ENCODE assay signal across 9 cellular contexts in the genomic region with DNA sequence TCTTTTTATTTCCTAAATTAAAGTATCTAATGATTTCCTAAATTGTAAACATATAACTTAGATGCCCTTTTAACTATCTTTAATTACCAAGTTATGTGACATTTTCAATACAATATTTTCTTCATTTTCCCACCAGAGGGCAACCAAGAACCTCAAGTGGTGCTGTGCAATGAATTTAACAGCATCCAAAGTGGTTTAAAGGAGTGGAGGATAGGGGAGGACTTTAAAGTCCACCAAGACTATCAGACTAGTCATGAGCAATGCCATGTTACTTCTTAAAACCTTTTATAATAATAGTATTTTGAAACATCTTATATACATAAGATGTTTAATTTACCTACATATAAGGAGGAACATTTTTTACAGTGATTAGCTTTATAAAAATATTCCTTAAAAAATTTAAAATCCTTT.
DNase-seq lines count a peak whose midpoint lies in the region; ATAC-seq, FAIRE-seq and TF ChIP-seq lines count a peak whose summit lies in the region.
"Had no signal": no experiment of that assay in that cellular context is flagged by ENCODE, and none has a peak within 500 bp of the region (broad histone marks: within the 10 kb centered on the region; RNA-seq: fewer than 3 reads in every experiment).

No MANE protein-coding gene starts in this region.

- CTCF ChIA-PET in A549 (lab: Yijun Ruan, JAX), result interaction anchor here (0.6 to 2.0 kb wide), 12 partner anchors 10 to 291 kb away, joined by 3 to 12 read pairs (median 4); no protein-coding TSS in a partner anchor

- H3K36me3 ChIP-seq in adrenal gland (replicated peaks in 1 of 2) (no peaks in the 10 kb centered on the region), stomach (no peaks in the 10 kb centered on the region)

- TF ChIP-seq CTCF in A549 (IDR thresholded peaks at IDR 0.05) (peak; percentile 60), adrenal gland (IDR thresholded peaks at IDR 0.05) (peak; percentile 28 to 66 (median 56)), stomach (IDR thresholded peaks at IDR 0.05) (peak in 4 of 7 experiments; percentile 31 to 44 (median 33))

- intact Hi-C loops in adrenal gland (cut with DNase I), result no loop called here
- intact Hi-C loops in stomach (cut with DNase I; ENCODE audit: low total_unique reads), result no loop called here

- no peaks in the 10 kb centered on the region for H3K9me3 ChIP-seq in A549
- no peaks in the 10 kb centered on the region for H3K9me3 ChIP-seq in adrenal gland (replicated peaks in 1 of 3)
- H3K9me3 ChIP-seq in stomach, result no peaks in the 10 kb centered on the region

- DNase-seq in A549 (ENCODE audit: low read depth in 1 of 2, low spot score in 1 of 2) (peak; percentile 39 to 50), GM04504 (ENCODE audit: low read depth) (peak; percentile 9), NCI-H187 treated with DMSO at 0.1 percent for 48 hours (lab: John Stamatoyannopoulos, UW) (peak; percentile 9), adrenal gland (no peak), hepatic stellate cell (ENCODE audit: low spot score) (peak; percentile 42), stomach (no peak)

- TF ChIP-seq EP300 in A549 (IDR thresholded peaks at IDR 0.05), result no peak
- no peak for TF ChIP-seq EP300 in stomach (IDR thresholded peaks at IDR 0.05)

- H3K27ac ChIP-seq in A549, result no peak overlapping the region
- H3K27ac ChIP-seq in adrenal gland, result no peak overlapping the region
- H3K27ac ChIP-seq in stomach, result no peak overlapping the region
- H3K27ac ChIP-seq: epithelial cell of prostate had no signal

- H3K4me3 ChIP-seq in A549, result no peak overlapping the region
- no peak overlapping the region for H3K4me3 ChIP-seq in adrenal gland
- no peak overlapping the region for H3K4me3 ChIP-seq in stomach

- H3K27me3 ChIP-seq in adrenal gland, result no peaks in the 10 kb centered on the region
- H3K27me3 ChIP-seq in stomach, result no peaks in the 10 kb centered on the region

- ATAC-seq in A549 (peak; percentile 50 to 75; a peak in 4 of 6 replicates), GM21619 (IDR thresholded peaks at IDR 0.05; ENCODE audit: unreplicated experiment) (no peak), HG02610 (IDR thresholded peaks at IDR 0.05; ENCODE audit: unreplicated experiment) (no peak)

- H3K4me2 ChIP-seq in A549, result no peak overlapping the region

- no peak for TF ChIP-seq POLR2A in A549 (IDR thresholded peaks at IDR 0.05; ENCODE audit: low read length)
- TF ChIP-seq POLR2A in adrenal gland (IDR thresholded peaks at IDR 0.05), result no peak
- no peak for TF ChIP-seq POLR2A in stomach (IDR thresholded peaks at IDR 0.05)

- peaks cover 49% of the 10 kb centered on the region for H3K4me1 ChIP-seq in A549
- peaks cover 0 to 23% of the 10 kb centered on the region in 2 donors for H3K4me1 ChIP-seq in adrenal gland (replicated peaks in 1 of 2)
- peaks cover 26 to 63% (median 45%) of the 10 kb centered on the region in 4 donors for H3K4me1 ChIP-seq in stomach

- POLR2A ChIA-PET in A549 (lab: Yijun Ruan, JAX), result no interaction called here

- peak; percentile 60 to 70 for TF ChIP-seq RAD21 in A549 (conservative IDR thresholded peaks at IDR 0.05 in 1 of 2, IDR thresholded peaks at IDR 0.05 in 1 of 2)

- FAIRE-seq in A549 (lab: Jason Lieb, UNC), result no peak

TF ChIP-seq in A549, 52 proteins besides CTCF, POLR2A, EP300 and RAD21:
- TF ChIP-seq SMC3 (IDR thresholded peaks at IDR 0.05) (peak; percentile 63), CHD4 (IDR thresholded peaks at IDR 0.05; ENCODE audit: borderline replicate concordance) (no peak)

Comparison
In these comparisons a context has a peak if more than half of its experiments do, and no peak if none do; other contexts are left out.
1. ATAC-seq: peak in A549 (2 of 2); none in GM21619 (single experiment) and HG02610 (single experiment).
2. DNase-seq: peak in A549 (2 of 2), GM04504 (single experiment), NCI-H187 treated with DMSO at 0.1 percent for 48 hours (single experiment) and hepatic stellate cell (single experiment); none in adrenal gland (0 of 7) and stomach (single experiment).
3. Peak in every context shown above with its lines, with median percentiles within 50 percentile points of each other: CTCF ChIP-seq.